Comparison of ENCODE assay signal across 17 cellular contexts in the genomic region with DNA sequence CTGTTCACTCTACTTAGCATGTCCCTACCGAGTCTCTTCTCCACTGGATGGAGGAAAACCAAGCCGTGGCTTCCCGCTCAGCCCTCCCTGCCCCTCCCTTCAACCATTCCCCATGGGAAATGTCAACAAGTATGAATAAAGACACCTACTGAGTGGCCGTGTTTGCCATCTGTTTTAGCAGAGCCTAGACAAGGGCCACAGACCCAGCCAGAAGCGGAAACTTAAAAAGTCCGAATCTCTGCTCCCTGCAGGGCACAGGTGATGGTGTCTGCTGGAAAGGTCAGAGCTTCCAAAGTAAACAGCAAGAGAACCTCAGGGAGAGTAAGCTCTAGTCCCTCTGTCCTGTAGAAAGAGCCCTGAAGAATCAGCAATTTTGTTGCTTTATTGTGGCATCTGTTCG. TPM values are rescaled to one million over a fixed set of nuclear protein-coding genes. Genes with fewer than 3 reads are reported as not detected.
DNase-seq lines count a peak whose midpoint lies in the region; ATAC-seq and TF ChIP-seq lines count a peak whose summit lies in the region.
"Had no signal": no experiment of that assay in that cellular context is flagged by ENCODE, and none has a peak within 500 bp of the region (broad histone marks: within the 10 kb centered on the region; RNA-seq: fewer than 3 reads in every experiment).

No MANE protein-coding gene starts in this region.

- no peak overlapping the region for H3K14ac ChIP-seq in mesenchymal stem cell (ENCODE audit: low read length in 2 of 2)

- H3K4me1 Mint-ChIP-seq in natural killer cell, result peaks cover 5 to 15% of the 10 kb centered on the region in 2 donors

- no peak overlapping the region for H4K91ac ChIP-seq in mesenchymal stem cell (ENCODE audit: low read length)

- no peak overlapping the region for H2AFZ ChIP-seq in mesenchymal stem cell (ENCODE audit: low read depth, low read length)
- H2AFZ ChIP-seq: GM23338 had no signal

- H2BK5ac ChIP-seq in mesenchymal stem cell (ENCODE audit: low read depth, low read length, poor library complexity, severe bottlenecking), result no peak overlapping the region

- no peak overlapping the region for H3K4me3 Mint-ChIP-seq in natural killer cell
- H3K4me3 Mint-ChIP-seq: GM23338 had no signal

- no peak overlapping the region for H2BK120ac ChIP-seq in mesenchymal stem cell (ENCODE audit: low read depth, low read length)

- whole genome bisulfite sequencing in mesenchymal stem cell, result 83% methylated on average over 7 of the region's 7 CpGs

- POLR2A ChIA-PET in RWPE1 (lab: Yijun Ruan, JAX; ENCODE audit: low non-redundant PET), result no interaction called here

- peak; percentile 36 for DNase-seq in DMS 273 (lab: John Stamatoyannopoulos, UW; ENCODE audit: unreplicated experiment)
- DNase-seq in DMS 273 treated with DMSO at 0.1 percent for 48 hours (lab: John Stamatoyannopoulos, UW), result no peak
- peak; percentile 19 for DNase-seq in H7
- DNase-seq in NCI-H774 (lab: John Stamatoyannopoulos, UW), result peak; percentile 75
- no peak for DNase-seq in mesenchymal stem cell
- no peak for DNase-seq in HuH-7 (ENCODE audit: low spot score)
- no peak for DNase-seq in natural killer cell
- no peak for DNase-seq in RWPE1 (ENCODE audit: low spot score)
- DNase-seq: DMS79, MG63, NCI-H526 treated with DMSO at 0.1 percent for 48 hours, SIG-M5 had no signal

- no peak overlapping the region for H3K4ac ChIP-seq in mesenchymal stem cell (ENCODE audit: low read depth in 1 of 2, low read length in 2 of 2)

- no peak overlapping the region for H3K18ac ChIP-seq in mesenchymal stem cell (ENCODE audit: low read depth in 1 of 2, low read length in 2 of 2)

- peaks cover 24 to 30% of the 10 kb centered on the region in 2 donors for H3K27me3 Mint-ChIP-seq in natural killer cell (ENCODE audit: low read depth in 2 of 2)

- H3K27me3 ChIP-seq in H7 (ENCODE audit: control insufficient read depth, insufficient read depth, low read length) (no peaks in the 10 kb centered on the region; the same call in 1 of the 2 replicates), mesenchymal stem cell (ENCODE audit: control insufficient read depth in 1 of 2, insufficient read depth in 1 of 2, low read length in 2 of 2) (no peaks in the 10 kb centered on the region)
- H3K27me3 ChIP-seq: MG63 had no signal

- H3K27ac Mint-ChIP-seq in natural killer cell, result no peak overlapping the region
- H3K27ac Mint-ChIP-seq: GM23338 had no signal

- no peaks in the 10 kb centered on the region for H3K36me3 Mint-ChIP-seq in natural killer cell

- CTCF ChIA-PET in RWPE1 (lab: Yijun Ruan, JAX), result no interaction called here

- H3K4me1 ChIP-seq in mesenchymal stem cell (ENCODE audit: control insufficient read depth, insufficient read depth, low read depth, low read length), result peaks cover 27% of the 10 kb centered on the region

- H3K27ac ChIP-seq in mesenchymal stem cell (ENCODE audit: low read length, poor library complexity, severe bottlenecking) (no peak overlapping the region), RWPE1 (no peak overlapping the region)
- H3K27ac ChIP-seq: 22Rv1, HL-60, KMS-11 had no signal

- no peaks in the 10 kb centered on the region for H3K9me3 ChIP-seq in mesenchymal stem cell (ENCODE audit: control insufficient read depth, low read length)
- H3K9me3 ChIP-seq: MG63 had no signal

- intact Hi-C loops in natural killer cell (cut with micrococcal nuclease), result no loop called here

- no peak overlapping the region for H2BK15ac ChIP-seq in mesenchymal stem cell (ENCODE audit: low read depth, poor library complexity, severe bottlenecking)

- H3K9me3 Mint-ChIP-seq in natural killer cell, result peaks cover 0 to 2% of the 10 kb centered on the region in 2 donors
- H3K9me3 Mint-ChIP-seq: GM23338 had no signal

- no peaks in the 10 kb centered on the region for H3K79me1 ChIP-seq in mesenchymal stem cell (replicated peaks; ENCODE audit: low read length, poor library complexity, severe bottlenecking)

- H3K36me3 ChIP-seq in H7 (replicated peaks; ENCODE audit: control insufficient read depth, insufficient read depth, low read length), result no peaks in the 10 kb centered on the region; the same call in none of the 2 replicates
- H3K36me3 ChIP-seq in mesenchymal stem cell (ENCODE audit: control insufficient read depth in 1 of 2, insufficient read depth in 2 of 2, low read depth in 1 of 2, low read length in 2 of 2), result peaks cover 29 to 89% of the 10 kb centered on the region in 2 experiments

- TF ChIP-seq CTCF in natural killer cell (IDR thresholded peaks at IDR 0.05), result no peak
- TF ChIP-seq CTCF in RWPE1 (conservative IDR thresholded peaks at IDR 0.05; ENCODE audit: low read depth), result no peak

- no peak overlapping the region for H4K8ac ChIP-seq in mesenchymal stem cell (ENCODE audit: low read length)

- H3K4me3 ChIP-seq in H7 (ENCODE audit: insufficient read depth, low read depth, low read length), result no peak overlapping the region
- H3K4me3 ChIP-seq in mesenchymal stem cell (ENCODE audit: insufficient read depth in 1 of 2, low read depth in 1 of 2, low read length in 2 of 2), result no peak overlapping the region
- H3K4me3 ChIP-seq: GM23338, MG63 had no signal

- peak overlapping the region in 1 of 2 experiments; percentile 3 for H2BK12ac ChIP-seq in mesenchymal stem cell (ENCODE audit: low read length in 2 of 2)

- H3K23ac ChIP-seq in mesenchymal stem cell (ENCODE audit: low read length in 2 of 2), result no peak overlapping the region

- peak overlapping the region; percentile 4 for H3K9ac ChIP-seq in mesenchymal stem cell (ENCODE audit: low read length)
- H3K9ac ChIP-seq: KMS-11 had no signal

- ATAC-seq in natural killer cell, result no peak
- ATAC-seq: GM23338 had no signal

- no peak overlapping the region for H2AK5ac ChIP-seq in mesenchymal stem cell (ENCODE audit: low read length, severe bottlenecking)

- H3K4me2 ChIP-seq in mesenchymal stem cell (ENCODE audit: low read length, poor library complexity, severe bottlenecking), result no peak overlapping the region
- H3K4me2 ChIP-seq: GM23338, KMS-11 had no signal

RNA-seq across cellular contexts. Expression of gene LPCAT2, which starts 2.8 kb away (rescaled TPM):
- total RNA-seq in H7 (2014; rRNA removed; shearing (Covaris generic)), result 5.0 and 6.1 TPM in 2 replicates
- polyA plus RNA-seq in mesenchymal stem cell (2013, experiment 1 of 2), result 12.2 TPM
- polyA plus RNA-seq in mesenchymal stem cell (2013, experiment 2 of 2), result 13.0 TPM
- total RNA-seq in natural killer cell, result 10 to 100 TPM in 1 of 3 donors, 1 to 10 TPM in 2; 1.6 to 23.5 (median 3.1) TPM
- total RNA-seq: G401 had no signal

RNA-seq across cellular contexts. Expression of gene MMP2, which starts 27.1 kb away (rescaled TPM):
- 33.7 and 36.7 TPM in 2 replicates for total RNA-seq in H7 (2014; rRNA removed; shearing (Covaris generic))
- polyA plus RNA-seq in mesenchymal stem cell (2013, experiment 1 of 2), result 290 TPM
- polyA plus RNA-seq in mesenchymal stem cell (2013, experiment 2 of 2), result 285 TPM
- total RNA-seq in natural killer cell, result not detected
- total RNA-seq: G401 had no signal

Comparison
In these comparisons a context has a peak if more than half of its experiments do, and no peak if none do; other contexts are left out.
1. DNase-seq: peak in DMS 273 (single experiment), H7 (single experiment) and NCI-H774 (single experiment); none in DMS 273 treated with DMSO at 0.1 percent for 48 hours (single experiment), mesenchymal stem cell (single experiment), HuH-7 (single experiment), natural killer cell (single experiment) and RWPE1 (single experiment).
2. RNA of gene MMP2, which starts 27.1 kb away (total RNA-seq): 33.7 to 36.7 TPM in H7; not detected in natural killer cell; every median in the first group is over 10 times any median in the second.